ENCODE assay signal across 11 cellular contexts in genomic region chr7:116671111-116671510, GRCh38. TPM values are rescaled to one million over a fixed set of nuclear protein-coding genes. Genes with fewer than 3 reads are reported as not detected.
DNase-seq lines count a peak whose midpoint lies in the region; ATAC-seq and TF ChIP-seq lines count a peak whose summit lies in the region.
"Had no signal": no experiment of that assay in that cellular context is flagged by ENCODE, and none has a peak within 500 bp of the region (broad histone marks: within the 10 kb centered on the region; RNA-seq: fewer than 3 reads in every experiment).

No MANE protein-coding gene starts in this region.

- H3K4me3 ChIP-seq in GM23338: peak overlapping the region; percentile 78
- no peak overlapping the region for H3K4me3 ChIP-seq in SU-DHL-6 (ENCODE audit: insufficient read depth, low read length, poor library complexity, severe bottlenecking)
- peak overlapping the region in 2 of 4 experiments; percentile 51 to 89 for H3K4me3 ChIP-seq in fibroblast of lung (replicated peaks in 1 of 4; ENCODE audit: control extremely low read depth in 1 of 4, insufficient read depth in 1 of 4, low read depth in 3 of 4, low read length in 4 of 4)

- H3K27me3 ChIP-seq in GM23338 (ENCODE audit: insufficient read depth): peaks cover 30% of the 10 kb centered on the region
- H3K27me3 ChIP-seq in SU-DHL-6 (ENCODE audit: low read length): no peaks in the 10 kb centered on the region
- H3K27me3 ChIP-seq in fibroblast of lung (ENCODE audit: control insufficient read depth, insufficient read depth, low read length): no peaks in the 10 kb centered on the region

- H3K4me1 Mint-ChIP-seq in GM23338: peaks cover 19% of the 10 kb centered on the region
- peaks cover 24% of the 10 kb centered on the region for H3K4me1 Mint-ChIP-seq in progenitor cell of endocrine pancreas (ENCODE audit: low read depth)

- H4K20me1 ChIP-seq in GM23338 (replicated peaks; ENCODE audit: insufficient read depth): no peaks in the 10 kb centered on the region
- no peaks in the 10 kb centered on the region for H4K20me1 ChIP-seq in SU-DHL-6 (ENCODE audit: low read depth, low read length)
- H4K20me1 ChIP-seq in fibroblast of lung (ENCODE audit: control insufficient read depth, extremely low read depth, insufficient read depth, low read length): no peaks in the 10 kb centered on the region

- H3K36me3 Mint-ChIP-seq in GM23338 (ENCODE audit: low read depth): no peaks in the 10 kb centered on the region
- H3K36me3 Mint-ChIP-seq in progenitor cell of endocrine pancreas (ENCODE audit: insufficient read depth): no peaks in the 10 kb centered on the region

- H3K9me3 ChIP-seq in SU-DHL-6 (ENCODE audit: insufficient read depth, low read length): no peaks in the 10 kb centered on the region
- no peaks in the 10 kb centered on the region for H3K9me3 ChIP-seq in fibroblast of lung (ENCODE audit: control insufficient read depth, insufficient read depth, low read depth, low read length)
- H3K9me3 ChIP-seq: neutrophil had no signal

- H3K9ac ChIP-seq in SU-DHL-6 (ENCODE audit: low read length): no peak overlapping the region
- no peak overlapping the region for H3K9ac ChIP-seq in fibroblast of lung (ENCODE audit: insufficient read depth, low read length)

- H3K4me3 Mint-ChIP-seq in GM23338: peak overlapping the region; percentile 81
- H3K4me3 Mint-ChIP-seq in progenitor cell of endocrine pancreas (ENCODE audit: low read depth): peak overlapping the region; percentile 85

- H3K9me2 ChIP-seq in GM23338 (ENCODE audit: insufficient read depth): no peaks in the 10 kb centered on the region
- no peaks in the 10 kb centered on the region for H3K9me2 ChIP-seq in SU-DHL-6 (replicated peaks; ENCODE audit: insufficient read depth, low read length)

- no peak for DNase-seq in GM23338 (ENCODE audit: low spot score)
- no peak for DNase-seq in fibroblast of lung (ENCODE audit: low read depth in 2 of 2)
- no peak for DNase-seq in progenitor cell of endocrine pancreas (ENCODE audit: low spot score, unreplicated experiment)
- DNase-seq in SKM-1 treated with dmso at 0.1 percent for 144 hours (lab: John Stamatoyannopoulos, UW; ENCODE audit: unreplicated experiment): no peak
- no peak for DNase-seq in dermis blood vessel endothelial cell
- no peak for DNase-seq in HK-2 (ENCODE audit: unreplicated experiment)
- DNase-seq in NCI-H1436 treated with DMSO at 0.1 percent for 48 hours (lab: John Stamatoyannopoulos, UW): no peak
- DNase-seq: activated naive CD4-positive, alpha-beta T cell; NCI-H2029 treated with DMSO at 0.1 percent for 48 hours had no signal

- peaks cover 28% of the 10 kb centered on the region for H3K4me1 ChIP-seq in GM23338 (ENCODE audit: insufficient read depth)
- H3K4me1 ChIP-seq in fibroblast of lung (ENCODE audit: control insufficient read depth, extremely low read depth, insufficient read depth, low read length): no peaks in the 10 kb centered on the region

- H3K27me3 Mint-ChIP-seq in GM23338 (ENCODE audit: insufficient read depth, low read depth, poor library complexity): peaks cover 13% of the 10 kb centered on the region
- no peaks in the 10 kb centered on the region for H3K27me3 Mint-ChIP-seq in progenitor cell of endocrine pancreas

- H3K4me2 ChIP-seq in GM23338: peak overlapping the region; percentile 96
- H3K4me2 ChIP-seq in SU-DHL-6 (ENCODE audit: low read depth, low read length, poor library complexity, severe bottlenecking): peak overlapping the region; percentile 53
- H3K4me2 ChIP-seq in fibroblast of lung (ENCODE audit: extremely low read depth, insufficient read depth, low read length): peak overlapping the region; percentile 84

- H3K27ac Mint-ChIP-seq in GM23338 (no peak overlapping the region), progenitor cell of endocrine pancreas (peak overlapping the region; percentile 92)

- no peak for TF ChIP-seq CTCF in GM23338 (conservative IDR thresholded peaks at IDR 0.05; ENCODE audit: low read depth in 2 of 2)
- TF ChIP-seq CTCF in SU-DHL-6 (IDR thresholded peaks at IDR 0.05; ENCODE audit: insufficient read depth, low read length, poor library complexity, severe bottlenecking): no peak
- no peak for TF ChIP-seq CTCF in fibroblast of lung (conservative IDR thresholded peaks at IDR 0.05 in 1 of 2, IDR thresholded peaks at IDR 0.05 in 1 of 2; ENCODE audit: low read depth in 1 of 2, low read length in 2 of 2)
- TF ChIP-seq CTCF in progenitor cell of endocrine pancreas (IDR thresholded peaks at IDR 0.05; ENCODE audit: unreplicated experiment): no peak

- H3K9me3 Mint-ChIP-seq in GM23338 (no peaks in the 10 kb centered on the region), progenitor cell of endocrine pancreas (ENCODE audit: low read depth) (no peaks in the 10 kb centered on the region)

- H3F3A ChIP-seq in GM23338 (replicated peaks; ENCODE audit: low read depth) (no peaks in the 10 kb centered on the region), SU-DHL-6 (ENCODE audit: insufficient read depth) (no peaks in the 10 kb centered on the region)

- ATAC-seq in GM23338: no peak

- H3K36me3 ChIP-seq in GM23338 (ENCODE audit: insufficient read depth): no peaks in the 10 kb centered on the region
- no peaks in the 10 kb centered on the region for H3K36me3 ChIP-seq in SU-DHL-6 (ENCODE audit: low read length)
- H3K36me3 ChIP-seq in fibroblast of lung (ENCODE audit: control insufficient read depth, insufficient read depth, low read length): no peaks in the 10 kb centered on the region
- H3K36me3 ChIP-seq: neutrophil had no signal

- no peak overlapping the region for H2AFZ ChIP-seq in GM23338
- no peak overlapping the region for H2AFZ ChIP-seq in SU-DHL-6 (ENCODE audit: low read depth, low read length, severe bottlenecking)
- H2AFZ ChIP-seq in fibroblast of lung (ENCODE audit: low read length): no peak overlapping the region

- H3K27ac ChIP-seq in GM23338 (ENCODE audit: low read depth): no peak overlapping the region
- H3K27ac ChIP-seq in SU-DHL-6 (ENCODE audit: low read depth, low read length): no peak overlapping the region
- H3K27ac ChIP-seq in fibroblast of lung (ENCODE audit: insufficient read depth, low read length): no peak overlapping the region
- H3K27ac ChIP-seq: neutrophil had no signal

- H3K79me2 ChIP-seq in GM23338 (replicated peaks; ENCODE audit: insufficient read depth) (no peaks in the 10 kb centered on the region), SU-DHL-6 (ENCODE audit: insufficient read depth, low read length) (no peaks in the 10 kb centered on the region), fibroblast of lung (ENCODE audit: control insufficient read depth, insufficient read depth, low read length) (peaks cover 28% of the 10 kb centered on the region)

TF ChIP-seq in GM23338, 12 proteins besides CTCF, POLR2A, EP300 and RAD21 (continues in another document):
- TF ChIP-seq ZNF331 (CRISPR knock-in tag; IDR thresholded peaks at IDR 0.05; ENCODE audit: low read depth): no peak

RNA-seq across cellular contexts. Expression of gene MET, which starts 0.9 kb away (rescaled TPM):
- total RNA-seq in GM23338 (2014; rRNA removed; shearing (Covaris generic)): 16.3 and 23.1 TPM in 2 replicates
- polyA plus RNA-seq in GM23338 (2016; fragmentation: Nextera tagmentation; extraction: Ambion mirVana) (3.8 and 4.8 TPM in 2 replicates), fibroblast of lung (33.4 and 42.1 TPM in 2 replicates)
- total RNA-seq in fibroblast of lung (29.8 and 44.4 TPM in 2 replicates), progenitor cell of endocrine pancreas (44.4 and 46.0 TPM in 2 replicates), dermis blood vessel endothelial cell (66.4 and 113 TPM in 2 replicates)
- 17.2 and 21.1 TPM in 2 replicates for polyA plus RNA-seq in fibroblast of lung (2012)
- polyA minus RNA-seq in fibroblast of lung (ENCODE audit: low replicate concordance): 78.6 and 112 TPM in 2 replicates
